ENCODE assay signal across 16 cellular contexts in genomic region chr6:31770860-31771259, GRCh38. TPM values are rescaled to one million over a fixed set of nuclear protein-coding genes. Genes with fewer than 3 reads are reported as not detected.
DNase-seq lines count a peak whose midpoint lies in the region; ATAC-seq and TF ChIP-seq lines count a peak whose summit lies in the region.
"Had no signal": no experiment of that assay in that cellular context is flagged by ENCODE, and none has a peak within 500 bp of the region (broad histone marks: within the 10 kb centered on the region; RNA-seq: fewer than 3 reads in every experiment).

No MANE protein-coding gene starts in this region.

- no peak for ATAC-seq in activated CD8-positive, alpha-beta T cell treated with anti-CD3 and anti-CD28 coated beads, Interleukin-2, amount 10 ng/mL, durations not matched to agents 7 days and 5 days
- no peak for ATAC-seq in activated CD8-positive, alpha-beta T cell treated with anti-CD3 and anti-CD28 coated beads for 36 hours
- no peak for ATAC-seq in CD8-positive, alpha-beta T cell
- ATAC-seq in T-helper 17 cell = no peak
- ATAC-seq: A549 had no signal

- CTCF ChIA-PET in activated CD8-positive, alpha-beta T cell treated with anti-CD3 and anti-CD28 coated beads, Interleukin-2, amount 10 ng/mL, durations not matched to agents 7 days and 5 days (lab: Charles Lee) = interaction anchor here (0.9 to 8.3 kb wide), 15 partner anchors 11 to 104 kb away, joined by 3 to 118 read pairs (median 7); partner anchors contain the start of genes CLIC1, DDAH2, LY6G5C and MPIG6B
- CTCF ChIA-PET in activated CD8-positive, alpha-beta T cell treated with anti-CD3 and anti-CD28 coated beads for 36 hours (lab: Charles Lee) = interaction anchor here (1.2 to 4.5 kb wide), 12 partner anchors 8 to 173 kb away, joined by 3 to 59 read pairs (median 14); partner anchors contain the start of genes CLIC1, DDAH2, HSPA1A and HSPA1L
- CTCF ChIA-PET in CD8-positive, alpha-beta T cell (lab: Charles Lee) = interaction anchor here (0.7 to 2.7 kb wide), 12 partner anchors 14 to 112 kb away, joined by 3 to 25 read pairs (median 4); partner anchors contain the start of genes LSM2, MPIG6B and MSH5

- no peaks in the 10 kb centered on the region for H3K9me3 ChIP-seq in CD8-positive, alpha-beta T cell (ENCODE audit: low read length)
- H3K9me3 ChIP-seq in T-helper 17 cell (ENCODE audit: control insufficient read depth, low read length, poor library complexity, severe bottlenecking) (no peaks in the 10 kb centered on the region), colonic mucosa (no peaks in the 10 kb centered on the region)
- H3K9me3 ChIP-seq: A549, SJSA1 had no signal

- no peak for DNase-seq in activated CD8-positive, alpha-beta T cell treated with anti-CD3 and anti-CD28 coated beads, Interleukin-2, amount 10 ng/mL, durations not matched to agents 7 days and 5 days
- DNase-seq in activated CD8-positive, alpha-beta T cell treated with anti-CD3 and anti-CD28 coated beads for 36 hours = no peak
- DNase-seq in CD8-positive, alpha-beta T cell = no peak
- no peak for DNase-seq in T-helper 17 cell
- no peak for DNase-seq in colonic mucosa
- DNase-seq in HCEC 1CT = no peak
- DNase-seq in SKM-1 (lab: John Stamatoyannopoulos, UW; ENCODE audit: unreplicated experiment) = no peak
- no peak for DNase-seq in cerebellar nuclear complex (lab: John Stamatoyannopoulos, UW)
- DNase-seq: DMS79, Karpas-422, NCI-H1436, NCI-H1930, NCI-H526, PC-9 had no signal

- POLR2A ChIA-PET in activated CD8-positive, alpha-beta T cell treated with anti-CD3 and anti-CD28 coated beads, Interleukin-2, amount 10 ng/mL, durations not matched to agents 7 days and 5 days (lab: Charles Lee) = interaction anchor here (1.2 to 3.6 kb wide), 4 partner anchors 24 to 119 kb away, joined by 3 to 31 read pairs (median 4); partner anchors contain the start of gene MSH5
- POLR2A ChIA-PET in activated CD8-positive, alpha-beta T cell treated with anti-CD3 and anti-CD28 coated beads for 36 hours (lab: Charles Lee) = interaction anchor here (0.6 to 1.8 kb wide), 5 partner anchors 25 to 1182 kb away, joined by 3 to 6 read pairs (median 3); partner anchors contain the start of genes DXO and VARS1
- POLR2A ChIA-PET in CD8-positive, alpha-beta T cell (lab: Charles Lee) = interaction anchor here (1.0 to 1.9 kb wide), 3 partner anchors 13 to 31 kb away, joined by 3 to 6 read pairs (median 6); partner anchors contain the start of genes MSH5 and VARS1

- H3K27ac Mint-ChIP-seq in activated CD8-positive, alpha-beta T cell treated with anti-CD3 and anti-CD28 coated beads, Interleukin-2, amount 10 ng/mL, durations not matched to agents 7 days and 5 days = peak overlapping the region; percentile 55
- no peak overlapping the region for H3K27ac Mint-ChIP-seq in activated CD8-positive, alpha-beta T cell treated with anti-CD3 and anti-CD28 coated beads for 36 hours
- H3K27ac Mint-ChIP-seq in CD8-positive, alpha-beta T cell = no peak overlapping the region
- H3K27ac Mint-ChIP-seq in T-helper 17 cell = no peak overlapping the region

- peaks cover 11% of the 10 kb centered on the region for H3K36me3 Mint-ChIP-seq in activated CD8-positive, alpha-beta T cell treated with anti-CD3 and anti-CD28 coated beads, Interleukin-2, amount 10 ng/mL, durations not matched to agents 7 days and 5 days (ENCODE audit: low read depth)
- H3K36me3 Mint-ChIP-seq in activated CD8-positive, alpha-beta T cell treated with anti-CD3 and anti-CD28 coated beads for 36 hours (ENCODE audit: low read depth) = no peaks in the 10 kb centered on the region
- no peaks in the 10 kb centered on the region for H3K36me3 Mint-ChIP-seq in CD8-positive, alpha-beta T cell
- H3K36me3 Mint-ChIP-seq in T-helper 17 cell (ENCODE audit: low read depth) = no peaks in the 10 kb centered on the region

- intact Hi-C loops in activated CD8-positive, alpha-beta T cell treated with anti-CD3 and anti-CD28 coated beads for 36 hours (cut with micrococcal nuclease) = no loop called here
- intact Hi-C loops in CD8-positive, alpha-beta T cell (cut with DNase I, micrococcal nuclease) = no loop called here
- intact Hi-C loops in colonic mucosa (cut with DNase I) = loop anchor here (5.0 kb wide), 1 partner anchor 61 kb away; no protein-coding TSS in a partner anchor

- H3K27me3 ChIP-seq in CD8-positive, alpha-beta T cell (ENCODE audit: insufficient read depth, low read length) = no peaks in the 10 kb centered on the region
- H3K27me3 ChIP-seq in colonic mucosa = no peaks in the 10 kb centered on the region
- H3K27me3 ChIP-seq: SJSA1 had no signal

- no peak for TF ChIP-seq CTCF in activated CD8-positive, alpha-beta T cell treated with anti-CD3 and anti-CD28 coated beads for 36 hours (IDR thresholded peaks at IDR 0.05)
- TF ChIP-seq CTCF in CD8-positive, alpha-beta T cell (IDR thresholded peaks at IDR 0.05) = no peak
- TF ChIP-seq CTCF in colonic mucosa (IDR thresholded peaks at IDR 0.05) = no peak

- H3K4me1 ChIP-seq in CD8-positive, alpha-beta T cell (ENCODE audit: insufficient read depth, low read length) = peaks cover 25% of the 10 kb centered on the region
- no peaks in the 10 kb centered on the region for H3K4me1 ChIP-seq in colonic mucosa
- H3K4me1 ChIP-seq: SJSA1 had no signal

- H3K27me3 Mint-ChIP-seq in activated CD8-positive, alpha-beta T cell treated with anti-CD3 and anti-CD28 coated beads, Interleukin-2, amount 10 ng/mL, durations not matched to agents 7 days and 5 days (ENCODE audit: low read depth) = no peaks in the 10 kb centered on the region
- no peaks in the 10 kb centered on the region for H3K27me3 Mint-ChIP-seq in activated CD8-positive, alpha-beta T cell treated with anti-CD3 and anti-CD28 coated beads for 36 hours
- no peaks in the 10 kb centered on the region for H3K27me3 Mint-ChIP-seq in CD8-positive, alpha-beta T cell (ENCODE audit: low read depth)
- no peaks in the 10 kb centered on the region for H3K27me3 Mint-ChIP-seq in T-helper 17 cell

- H3K4me3 Mint-ChIP-seq in activated CD8-positive, alpha-beta T cell treated with anti-CD3 and anti-CD28 coated beads, Interleukin-2, amount 10 ng/mL, durations not matched to agents 7 days and 5 days = no peak overlapping the region
- H3K4me3 Mint-ChIP-seq in activated CD8-positive, alpha-beta T cell treated with anti-CD3 and anti-CD28 coated beads for 36 hours = no peak overlapping the region
- H3K4me3 Mint-ChIP-seq in CD8-positive, alpha-beta T cell = peak overlapping the region; percentile 35
- peak overlapping the region; percentile 47 for H3K4me3 Mint-ChIP-seq in T-helper 17 cell

- no peak overlapping the region for H3K9ac ChIP-seq in colonic mucosa (ENCODE audit: low read depth in 2 of 2, low read length in 2 of 2)

- H3K27ac ChIP-seq in CD8-positive, alpha-beta T cell (ENCODE audit: low read depth, low read length) = no peak overlapping the region
- H3K27ac ChIP-seq in colonic mucosa = peak overlapping the region; percentile 49
- H3K27ac ChIP-seq: A549, PC-9, SJSA1 had no signal

- H3K9me3 Mint-ChIP-seq in activated CD8-positive, alpha-beta T cell treated with anti-CD3 and anti-CD28 coated beads, Interleukin-2, amount 10 ng/mL, durations not matched to agents 7 days and 5 days (ENCODE audit: insufficient read depth) = no peaks in the 10 kb centered on the region
- H3K9me3 Mint-ChIP-seq in activated CD8-positive, alpha-beta T cell treated with anti-CD3 and anti-CD28 coated beads for 36 hours = no peaks in the 10 kb centered on the region
- no peaks in the 10 kb centered on the region for H3K9me3 Mint-ChIP-seq in CD8-positive, alpha-beta T cell

- H3K4me1 Mint-ChIP-seq in activated CD8-positive, alpha-beta T cell treated with anti-CD3 and anti-CD28 coated beads, Interleukin-2, amount 10 ng/mL, durations not matched to agents 7 days and 5 days (ENCODE audit: low read depth) = peaks cover 58% of the 10 kb centered on the region
- H3K4me1 Mint-ChIP-seq in activated CD8-positive, alpha-beta T cell treated with anti-CD3 and anti-CD28 coated beads for 36 hours (ENCODE audit: low read depth) = peaks cover 32% of the 10 kb centered on the region
- peaks cover 30% of the 10 kb centered on the region for H3K4me1 Mint-ChIP-seq in CD8-positive, alpha-beta T cell (ENCODE audit: low read depth)
- peaks cover 23% of the 10 kb centered on the region for H3K4me1 Mint-ChIP-seq in T-helper 17 cell

- H3K4me3 ChIP-seq in CD8-positive, alpha-beta T cell (ENCODE audit: low read depth, low read length) = no peak overlapping the region
- H3K4me3 ChIP-seq in colonic mucosa = no peak overlapping the region
- H3K4me3 ChIP-seq: A549, PC-9, SJSA1 had no signal

- no peaks in the 10 kb centered on the region for H3K36me3 ChIP-seq in CD8-positive, alpha-beta T cell (ENCODE audit: insufficient read depth, low read length)
- H3K36me3 ChIP-seq in colonic mucosa = no peaks in the 10 kb centered on the region
- H3K36me3 ChIP-seq: SJSA1 had no signal

RNA-seq across cellular contexts. Expression of gene VWA7, which starts 6.3 kb away (rescaled TPM):
- total RNA-seq in activated CD8-positive, alpha-beta T cell treated with anti-CD3 and anti-CD28 coated beads, Interleukin-2, amount 10 ng/mL, durations not matched to agents 7 days and 5 days = 1 to 10 TPM; 6.4 to 6.6 TPM
- total RNA-seq in activated CD8-positive, alpha-beta T cell treated with anti-CD3 and anti-CD28 coated beads for 36 hours = 1 to 10 TPM; 1.6 TPM
- total RNA-seq in CD8-positive, alpha-beta T cell = 1 to 10 TPM in 1 of 2 experiments, under 1 TPM in 1; 0.65 to 1.2 TPM
- 1 to 10 TPM; 2.8 to 2.9 TPM for total RNA-seq in T-helper 17 cell
- 10 to 100 TPM in 1 of 2 donors, 1 to 10 TPM in 1; 6.1 to 10.1 TPM for total RNA-seq in colonic mucosa
- total RNA-seq: SJSA1 had no signal

RNA-seq across cellular contexts. Expression of gene SAPCD1, which starts 8.4 kb away (rescaled TPM):
- total RNA-seq in activated CD8-positive, alpha-beta T cell treated with anti-CD3 and anti-CD28 coated beads, Interleukin-2, amount 10 ng/mL, durations not matched to agents 7 days and 5 days = 10 to 100 TPM; 14.3 to 15.4 TPM
- 10 to 100 TPM; 13.6 to 18.7 TPM for total RNA-seq in activated CD8-positive, alpha-beta T cell treated with anti-CD3 and anti-CD28 coated beads for 36 hours
- 1 to 10 TPM in 1 of 2 experiments, under 1 TPM in 1; 0.92 to 4.0 TPM for total RNA-seq in CD8-positive, alpha-beta T cell
- total RNA-seq in T-helper 17 cell = 1 to 10 TPM; 3.6 to 4.2 TPM
- 1 to 10 TPM; 1.7 to 8.9 TPM for total RNA-seq in colonic mucosa

RNA-seq across cellular contexts. Expression of gene VARS1, which starts 24.7 kb away (rescaled TPM):
- 100 to 1,000 TPM; 114 to 115 TPM for total RNA-seq in activated CD8-positive, alpha-beta T cell treated with anti-CD3 and anti-CD28 coated beads, Interleukin-2, amount 10 ng/mL, durations not matched to agents 7 days and 5 days
- 100 to 1,000 TPM; 150 to 153 TPM for total RNA-seq in activated CD8-positive, alpha-beta T cell treated with anti-CD3 and anti-CD28 coated beads for 36 hours
- 10 to 100 TPM; 29.8 to 33.3 TPM for total RNA-seq in CD8-positive, alpha-beta T cell
- total RNA-seq in T-helper 17 cell (10 to 100 TPM; 58.0 to 73.7 TPM), colonic mucosa (100 to 1,000 TPM in 1 of 2 donors, 10 to 100 TPM in 1; 40.8 to 136 TPM)

RNA-seq across cellular contexts. Expression of gene MSH5, which starts 31.1 kb away (rescaled TPM):
- 10 to 100 TPM; 64.8 to 73.6 TPM for total RNA-seq in activated CD8-positive, alpha-beta T cell treated with anti-CD3 and anti-CD28 coated beads, Interleukin-2, amount 10 ng/mL, durations not matched to agents 7 days and 5 days
- total RNA-seq in activated CD8-positive, alpha-beta T cell treated with anti-CD3 and anti-CD28 coated beads for 36 hours = 100 to 1,000 TPM in 1 of 2 experiments, 10 to 100 TPM in 1; 96.9 to 105 TPM
- total RNA-seq in CD8-positive, alpha-beta T cell = 1 to 10 TPM; 7.5 to 8.4 TPM
- total RNA-seq in T-helper 17 cell (10 to 100 TPM; 12.9 to 18.3 TPM), colonic mucosa (10 to 100 TPM; 13.3 to 34.2 TPM)

RNA-seq across cellular contexts. Expression of gene CLIC1, which starts 34.5 kb away (rescaled TPM):
- 100 to 1,000 TPM; 617 to 651 TPM for total RNA-seq in activated CD8-positive, alpha-beta T cell treated with anti-CD3 and anti-CD28 coated beads, Interleukin-2, amount 10 ng/mL, durations not matched to agents 7 days and 5 days
- total RNA-seq in activated CD8-positive, alpha-beta T cell treated with anti-CD3 and anti-CD28 coated beads for 36 hours = 100 to 1,000 TPM; 334 to 346 TPM
- total RNA-seq in CD8-positive, alpha-beta T cell = 10 to 100 TPM; 44.6 to 47.5 TPM
- 100 to 1,000 TPM; 145 to 152 TPM for total RNA-seq in T-helper 17 cell
- 100 to 1,000 TPM; 622 to 646 TPM for total RNA-seq in colonic mucosa

Comparison
In these comparisons a context has a peak if more than half of its experiments do, and no peak if none do; other contexts are left out.
1. H3K4me3 Mint-ChIP-seq: peak in CD8-positive, alpha-beta T cell (single experiment) and T-helper 17 cell (single experiment); none in activated CD8-positive, alpha-beta T cell treated with anti-CD3 and anti-CD28 coated beads, Interleukin-2, amount 10 ng/mL, durations not matched to agents 7 days and 5 days (single experiment) and activated CD8-positive, alpha-beta T cell treated with anti-CD3 and anti-CD28 coated beads for 36 hours (single experiment).